Comparison of ENCODE assay signal across 8 cellular contexts in genomic region chr10:87734987-87735827, GRCh38.
A peak's percentile ranks its signal among the peaks of the same experiment; 100 is the strongest.
DNase-seq lines count a peak whose midpoint lies in the region; ATAC-seq, FAIRE-seq and TF ChIP-seq lines count a peak whose summit lies in the region.

No MANE protein-coding gene starts in this region.

- H3K9me3 ChIP-seq in H1 (ENCODE audit: insufficient read depth in 2 of 2, low read depth in 1 of 2, low read length in 1 of 2): no peaks in the 10 kb centered on the region

- H3K36me3 Mint-ChIP-seq in activated T-helper 17 cell treated with anti-CD3 and anti-CD28 coated beads, Interleukin-2, amount 50 U/mL, for 72 hours (ENCODE audit: low read depth): no peaks in the 10 kb centered on the region

- no peak overlapping the region for H3K23ac ChIP-seq in H1 (ENCODE audit: insufficient read length)

- POLR2A ChIA-PET in H1 (lab: Charles Lee; ENCODE audit: partially characterized antibody): interaction anchor here (1.0 kb wide), 1 partner anchor 10 kb away, joined by 4 read pairs; no protein-coding TSS in a partner anchor

- peak overlapping the region; percentile 71 for H3K18ac ChIP-seq in H1 (ENCODE audit: extremely low read depth, low read length)

- peak; percentile 89 for FAIRE-seq in H1 (lab: Jason Lieb, UNC)

- no peaks in the 10 kb centered on the region for H3K23me2 ChIP-seq in H1 (ENCODE audit: low read depth, low read length)

- no peak overlapping the region for H4K8ac ChIP-seq in H1 (ENCODE audit: extremely low read depth, insufficient read depth, low read length)

- H2BK12ac ChIP-seq in H1 (ENCODE audit: low read depth, low read length): no peak overlapping the region

- H3K27me3 ChIP-seq in H1 (replicated peaks in 1 of 4; ENCODE audit: control insufficient read depth in 3 of 4, extremely low read depth in 1 of 4, insufficient read depth in 3 of 4, low read length in 3 of 4): no peaks in the 10 kb centered on the region

- H3K4ac ChIP-seq in H1 (replicated peaks; ENCODE audit: insufficient read length, low read depth, low read length): no peak overlapping the region

- H2AFZ ChIP-seq in H1 (ENCODE audit: low read length): peak overlapping the region; percentile 36; the same call in 1 of the 2 replicates

- peak; percentile 44 for ATAC-seq in HG02870 (IDR thresholded peaks at IDR 0.05; ENCODE audit: unreplicated experiment)
- no peak for ATAC-seq in activated T-helper 17 cell treated with anti-CD3 and anti-CD28 coated beads, Interleukin-2, amount 50 U/mL, for 72 hours (replicated peaks)
- no peak for ATAC-seq in GM19035 (IDR thresholded peaks at IDR 0.05; ENCODE audit: unreplicated experiment)

- CTCF ChIA-PET in H1 (lab: Charles Lee; ENCODE audit: partially characterized antibody): interaction anchor here (0.6 to 3.2 kb wide), 34 partner anchors 9 to 565 kb away, joined by 3 to 19 read pairs (median 5); no protein-coding TSS in a partner anchor

- no peak overlapping the region for H3K14ac ChIP-seq in H1 (ENCODE audit: insufficient read length)

- no peak overlapping the region for H3K27ac Mint-ChIP-seq in activated T-helper 17 cell treated with anti-CD3 and anti-CD28 coated beads, Interleukin-2, amount 50 U/mL, for 72 hours

- H3K79me1 ChIP-seq in H1 (ENCODE audit: low read depth, low read length): no peaks in the 10 kb centered on the region

- TF ChIP-seq RAD21 in H1 (IDR thresholded peaks at IDR 0.05 in 1 of 2, conservative IDR thresholded peaks at IDR 0.05 in 1 of 2; ENCODE audit: low read depth in 2 of 2, low read length in 2 of 2): peak; percentile 86 to 88

- no peaks in the 10 kb centered on the region for H3K9me3 Mint-ChIP-seq in activated T-helper 17 cell treated with anti-CD3 and anti-CD28 coated beads, Interleukin-2, amount 50 U/mL, for 72 hours

- 0 out of 2 replicates have a peak overlapping the region, but pooled peaks have one; percentile 57 for H2BK20ac ChIP-seq in H1 (ENCODE audit: low read length)

- no peak for TF ChIP-seq POLR2A in H1 (IDR thresholded peaks at IDR 0.05; ENCODE audit: control extremely low read depth in 1 of 2, low read depth in 2 of 2, low read length in 2 of 2)

- peak overlapping the region; percentile 2 to 70 for H3K4me2 ChIP-seq in H1 (ENCODE audit: insufficient read depth in 1 of 2, low read depth in 2 of 2, low read length in 2 of 2)

- no peak overlapping the region for H3K56ac ChIP-seq in H1 (replicated peaks; ENCODE audit: insufficient read length, low read depth, low read length)

- no peak for TF ChIP-seq EP300 in H1 (IDR thresholded peaks at IDR 0.05; ENCODE audit: borderline replicate concordance in 1 of 2, low read depth in 2 of 2, low read length in 2 of 2)

- H4K20me1 ChIP-seq in H1 (replicated peaks in 1 of 2; ENCODE audit: control insufficient read depth in 1 of 2, insufficient read depth in 2 of 2, low read length in 2 of 2): no peaks in the 10 kb centered on the region

- no peaks in the 10 kb centered on the region for H3K4me1 Mint-ChIP-seq in activated T-helper 17 cell treated with anti-CD3 and anti-CD28 coated beads, Interleukin-2, amount 50 U/mL, for 72 hours

- no peak overlapping the region for H3K4me3 Mint-ChIP-seq in activated T-helper 17 cell treated with anti-CD3 and anti-CD28 coated beads, Interleukin-2, amount 50 U/mL, for 72 hours

- H3K27me3 Mint-ChIP-seq in activated T-helper 17 cell treated with anti-CD3 and anti-CD28 coated beads, Interleukin-2, amount 50 U/mL, for 72 hours: peaks cover 30% of the 10 kb centered on the region

- no peak overlapping the region for H2BK120ac ChIP-seq in H1 (replicated peaks; ENCODE audit: low read depth, low read length)

- no peak overlapping the region for H2BK15ac ChIP-seq in H1 (ENCODE audit: low read length)

- H3K4me1 ChIP-seq in H1 (replicated peaks in 1 of 4; ENCODE audit: control insufficient read depth in 3 of 4, insufficient read depth in 4 of 4, low read length in 3 of 4): peaks cover 0 to 8% (median 2%) of the 10 kb centered on the region in 4 experiments; a peak in 3 of 7 replicates

- no peak overlapping the region for H3K9ac ChIP-seq in H1 (replicated peaks in 1 of 4; ENCODE audit: extremely low read depth in 1 of 4, low read depth in 3 of 4, low read length in 3 of 4)

- 23% methylated on average over 7 of the region's 7 CpGs; no CpG with 5 or more reads in 1 of the 2 experiments for WGBS in H1 (ENCODE audit: extremely low coverage in 1 of 2, insufficient coverage in 1 of 2, insufficient read length in 1 of 2, insufficient replicate concordance in 2 of 2, low coverage in 1 of 2, low lambda C conversion rate in 2 of 2, missing lambda C conversion rate in 1 of 2), 2 experiments

- H3K79me2 ChIP-seq in H1 (ENCODE audit: control insufficient read depth in 1 of 2, insufficient read depth in 2 of 2, low read length in 2 of 2): no peaks in the 10 kb centered on the region

- H3K36me3 ChIP-seq in H1 (ENCODE audit: control insufficient read depth in 2 of 4, insufficient read depth in 4 of 4, low read length in 3 of 4): no peaks in the 10 kb centered on the region; a peak in 1 of 8 replicates

- H2BK5ac ChIP-seq in H1 (ENCODE audit: low read depth, low read length): peak overlapping the region; percentile 6; the same call in 1 of the 2 replicates

- H4K5ac ChIP-seq in H1 (ENCODE audit: insufficient read length, low read depth, low read length): no peak overlapping the region

- H3K4me3 ChIP-seq in H1 (ENCODE audit: extremely low read depth in 1 of 4, insufficient read depth in 2 of 4, low read depth in 3 of 4, low read length in 4 of 4): peak overlapping the region in 3 of 4 experiments; percentile 9 to 49 (median 20); a peak in 5 of 8 replicates

- H2AK5ac ChIP-seq in H1 (ENCODE audit: low read depth, low read length): no peak overlapping the region

- DNase-seq in EH (ENCODE audit: low read depth): peak; percentile 65
- DNase-seq in H1 (ENCODE audit: low read depth in 1 of 2, low spot score in 2 of 2): peak; percentile 23 to 82
- peak; percentile 62 for DNase-seq in medulla oblongata (ENCODE audit: extremely low spot score)
- no peak for DNase-seq in stimulated activated CD4-positive, alpha-beta T cell treated with anti-CD3 and anti-CD28 coated beads, Interleukin-2, amount 100 ng/mL, for 24 hours

- 0 out of 2 replicates have a peak overlapping the region, but pooled peaks have one; percentile 37 for H3K27ac ChIP-seq in H1 (ENCODE audit: low read depth, low read length)

- TF ChIP-seq CTCF in H1 (IDR thresholded peaks at IDR 0.05; ENCODE audit: control extremely low read depth in 1 of 3, insufficient read depth in 1 of 3, low read depth in 1 of 3, low read length in 3 of 3): peak in 2 of 3 experiments; percentile 48 to 74; a peak in 3 of 4 replicates

- H4K91ac ChIP-seq in H1 (replicated peaks; ENCODE audit: insufficient read length, low read length): no peak overlapping the region

TF ChIP-seq in PFSK-1, 5 proteins besides CTCF, POLR2A, EP300 and RAD21:
- TF ChIP-seq POLR2AphosphoS5 (IDR thresholded peaks at IDR 0.05; ENCODE audit: low read depth, low read length) (peak; percentile 14; the same call in 1 of the 2 replicates), TAF1 (IDR thresholded peaks at IDR 0.05; ENCODE audit: borderline replicate concordance, insufficient read depth, low read length) (no peak)

TF ChIP-seq in H1, 55 proteins besides CTCF, POLR2A, EP300 and RAD21:
- TF ChIP-seq SP4 (IDR thresholded peaks at IDR 0.05; ENCODE audit: low read length): peak; percentile 28; the same call in 1 of the 2 replicates
- no peak for TF ChIP-seq JUND (IDR thresholded peaks at IDR 0.05; ENCODE audit: low read length)
- TF ChIP-seq CBX8 (IDR thresholded peaks at IDR 0.05; ENCODE audit: borderline replicate concordance, low read depth, low read length): no peak
- no peak for TF ChIP-seq BCL11A (IDR thresholded peaks at IDR 0.05; ENCODE audit: low read depth in 2 of 2, low read length in 2 of 2)
- no peak for TF ChIP-seq GABPA (IDR thresholded peaks at IDR 0.05; ENCODE audit: borderline replicate concordance, insufficient read depth, low read length)
- TF ChIP-seq PHF8 (conservative IDR thresholded peaks at IDR 0.05; ENCODE audit: low read depth, low read length): no peak
- TF ChIP-seq SUZ12 (IDR thresholded peaks at IDR 0.05; ENCODE audit: low read length): no peak
- peak; percentile 83 for TF ChIP-seq ASH2L (IDR thresholded peaks at IDR 0.05; ENCODE audit: low read length)
- no peak for TF ChIP-seq CHD2 (IDR thresholded peaks at IDR 0.05; ENCODE audit: low read length)
TF ChIP-seq in H1: peak in this region for 2.

Comparison
In these comparisons a context has a peak if more than half of its experiments do, and no peak if none do; other contexts are left out.
1. DNase-seq: peak in EH (single experiment), H1 (2 of 2) and medulla oblongata (single experiment); none in stimulated activated CD4-positive, alpha-beta T cell treated with anti-CD3 and anti-CD28 coated beads, Interleukin-2, amount 100 ng/mL, for 24 hours (0 of 2).